21 cellular contexts compared by ENCODE assay signal in genomic region chr4:102862747-102863146, GRCh38. TPM values are rescaled to one million over a fixed set of nuclear protein-coding genes. Genes with fewer than 3 reads are reported as not detected.
DNase-seq lines count a peak whose midpoint lies in the region; ATAC-seq, FAIRE-seq and TF ChIP-seq lines count a peak whose summit lies in the region.
"Had no signal": no experiment of that assay in that cellular context is flagged by ENCODE, and none has a peak within 500 bp of the region (broad histone marks: within the 10 kb centered on the region; RNA-seq: fewer than 3 reads in every experiment).

No MANE protein-coding gene starts in this region.

- FAIRE-seq in H54 (lab: Jason Lieb, UNC), result no peak
- FAIRE-seq: GM12891, H1 had no signal

- TF ChIP-seq CTCF in heart right ventricle (IDR thresholded peaks at IDR 0.05), result no peak

- H3K36me3 ChIP-seq in heart right ventricle, result no peaks in the 10 kb centered on the region
- H3K36me3 ChIP-seq: Peyer's patch had no signal

- peaks cover 0 to 25% (median 11%) of the 10 kb centered on the region in 11 donors for H3K9me3 ChIP-seq in heart right ventricle

- DNase-seq in Right ventricle myocardium superior (no peak), heart right ventricle (no peak), MV-4-11 (lab: John Stamatoyannopoulos, UW) (peak; percentile 26), left lobe of liver (ENCODE audit: low spot score) (no peak), T-helper 1 cell (no peak), H54 (ENCODE audit: insufficient read length, low spot score) (no peak), NCI-H146 treated with DMSO at 0.1 percent for 48 hours (lab: John Stamatoyannopoulos, UW; ENCODE audit: unreplicated experiment) (no peak)
- DNase-seq: C1 segment of cervical spinal cord, Calu3, DMS79 treated with DMSO at 0.1 percent for 48 hours, NCI-H1105 treated with DMSO at 0.1 percent for 48 hours, NCI-H1694, NCI-H2029 treated with DMSO at 0.1 percent for 48 hours, NCI-H526 treated with DMSO at 0.1 percent for 48 hours, Peyer's patch, SIG-M5 had no signal

- intact Hi-C loops in Right ventricle myocardium superior (cut with DNase I) (no loop called here), heart right ventricle (cut with DNase I) (loop anchor here in 3 of 10 donors (10.0 kb wide), 2 partner anchors 152 to 358 kb away; partner anchors contain the start of genes SLC9B1 (in 3 of the 3) and NFKB1 (in 1 of the 3))

- H3K27ac ChIP-seq in heart right ventricle, result peak overlapping the region in 1 of 10 donors; percentile 69
- H3K27ac ChIP-seq: HL-60, Peyer's patch, SK-N-MC had no signal

- H3K4me3 ChIP-seq in heart right ventricle, result no peak overlapping the region
- H3K4me3 ChIP-seq: Peyer's patch, SK-N-MC had no signal

- peaks cover 0 to 31% (median 4%) of the 10 kb centered on the region in 9 donors for H3K4me1 ChIP-seq in heart right ventricle

- no peak for TF ChIP-seq POLR2A in H54 (IDR thresholded peaks at IDR 0.05; ENCODE audit: low read depth, low read length)

- 96 to 100% methylated on average over 1 of the region's 1 CpG for WGBS in heart right ventricle, 2 donors

- ATAC-seq in Right ventricle myocardium superior (ENCODE audit: poor library complexity) (peak; percentile 60), heart right ventricle (no peak), left lobe of liver (peak; percentile 76)
- ATAC-seq: HCT116 had no signal

- no peaks in the 10 kb centered on the region for H3K27me3 ChIP-seq in heart right ventricle
- H3K27me3 ChIP-seq: Peyer's patch had no signal

RNA-seq across cellular contexts. Expression of gene CISD2, which starts 6.0 kb away (rescaled TPM):
- total RNA-seq in Right ventricle myocardium superior (14.1 TPM), heart right ventricle (10 to 100 TPM; 12.1 to 22.1 (median 16.9) TPM), left lobe of liver (32.4 TPM)
- 10 to 100 TPM; 11.0 to 31.0 TPM for polyA plus RNA-seq in heart right ventricle

RNA-seq across cellular contexts. Expression of gene UBE2D3, which starts 35.4 kb away (rescaled TPM):
- total RNA-seq in Right ventricle myocardium superior (262 TPM), heart right ventricle (100 to 1,000 TPM; 210 to 297 (median 250) TPM), left lobe of liver (137 TPM)
- polyA plus RNA-seq in heart right ventricle, result 100 to 1,000 TPM in 1 of 2 donors, 10 to 100 TPM in 1; 99.3 to 227 TPM

Comparison
In these comparisons a context has a peak if more than half of its experiments do, and no peak if none do; other contexts are left out.
1. ATAC-seq: peak in Right ventricle myocardium superior (single experiment) and left lobe of liver (single experiment); none in heart right ventricle (0 of 8).